ENCODE assay signal across 22 cellular contexts in the genomic region with DNA sequence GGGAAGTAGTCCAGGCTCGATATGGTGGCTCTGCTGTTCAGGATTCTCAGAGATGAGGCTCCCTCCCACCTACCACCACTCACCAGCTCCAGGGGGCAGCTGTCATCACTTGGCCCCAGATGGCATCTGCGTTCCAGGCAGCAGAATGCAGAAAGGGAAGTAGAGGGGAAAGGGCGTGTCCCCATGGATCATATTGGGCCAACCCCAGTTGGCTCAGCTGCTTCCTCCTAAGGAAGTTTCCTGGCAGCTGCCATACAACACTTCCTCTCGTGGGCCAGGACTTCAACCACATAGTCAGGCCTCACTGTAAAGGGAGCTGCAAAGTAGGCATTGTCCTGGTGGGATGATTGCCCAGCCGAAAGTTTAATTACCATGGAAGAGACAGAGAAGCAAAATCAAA. TPM values are rescaled to one million over a fixed set of nuclear protein-coding genes. Genes with fewer than 3 reads are reported as not detected.
DNase-seq lines count a peak whose midpoint lies in the region; ATAC-seq, FAIRE-seq and TF ChIP-seq lines count a peak whose summit lies in the region.
"Had no signal": no experiment of that assay in that cellular context is flagged by ENCODE, and none has a peak within 500 bp of the region (broad histone marks: within the 10 kb centered on the region; RNA-seq: fewer than 3 reads in every experiment).

No MANE protein-coding gene starts in this region.

- DNase-seq in MV-4-11 (lab: John Stamatoyannopoulos, UW) (peak; percentile 73), UCSD-AML1 (lab: John Stamatoyannopoulos, UW; ENCODE audit: unreplicated experiment) (peak; percentile 60), GM12891 (ENCODE audit: insufficient read length, low spot score) (no peak), NCI-H510A (lab: John Stamatoyannopoulos, UW) (no peak), HAP-1 (ENCODE audit: low spot score in 2 of 2) (no peak)
- DNase-seq: ACHN; AML-193; CD4-positive, alpha-beta T cell; GDM1; HFFc6; NCI-H1436 treated with DMSO at 0.1 percent for 48 hours; NCI-H2029 treated with DMSO at 0.1 percent for 48 hours; NCI-H2227 treated with DMSO at 0.1 percent for 48 hours; NCI-H526 treated with DMSO at 0.1 percent for 48 hours; NK-92 treated with Interleukin-12 subunit alpha and Interleukin-12 subunit beta, amount 100 ng/mL, for 24 hours; PC-3 had no signal

- H4K20me1 ChIP-seq in BLaER1: no peaks in the 10 kb centered on the region

- H3K36me3 ChIP-seq in BLaER1: no peaks in the 10 kb centered on the region
- no peaks in the 10 kb centered on the region for H3K36me3 ChIP-seq in HAP-1 (replicated peaks)

- H3K27me3 ChIP-seq in BLaER1 (no peaks in the 10 kb centered on the region), HAP-1 (ENCODE audit: low read depth) (peaks cover 14% of the 10 kb centered on the region)

- ATAC-seq in HG03469 (IDR thresholded peaks at IDR 0.05; ENCODE audit: unreplicated experiment): no peak
- ATAC-seq: PC-3 had no signal

- H3K9me3 ChIP-seq in BLaER1 (no peaks in the 10 kb centered on the region), HAP-1 (no peaks in the 10 kb centered on the region)

- H3K4me2 ChIP-seq in BLaER1: peak overlapping the region; percentile 52

- H3K9ac ChIP-seq in BLaER1: no peak overlapping the region

- in situ Hi-C loops in HAP-1 (cut with MboI; ENCODE audit: low sequenced_read_pairs): no loop called here

- peaks cover 21% of the 10 kb centered on the region for H3K4me1 ChIP-seq in BLaER1
- H3K4me1 ChIP-seq in HAP-1: no peaks in the 10 kb centered on the region

- 0 out of 2 replicates have a peak overlapping the region, but pooled peaks have one; percentile 13 for H3K27ac ChIP-seq in BLaER1
- H3K27ac ChIP-seq in C4-2B: peak overlapping the region; percentile 79
- H3K27ac ChIP-seq: RWPE1 had no signal

- TF ChIP-seq POLR2A in GM12891 (IDR thresholded peaks at IDR 0.05; ENCODE audit: low read depth, low read length): no peak

- H3K4me3 ChIP-seq in BLaER1 (no peak overlapping the region), HAP-1 (no peak overlapping the region)

- FAIRE-seq in GM12891 (lab: Jason Lieb, UNC): no peak
- FAIRE-seq: D721Med, GM12892 had no signal

- no peak for TF ChIP-seq CTCF in C4-2B (conservative IDR thresholded peaks at IDR 0.05)

TF ChIP-seq in GM12891, 5 proteins besides CTCF, POLR2A, EP300 and RAD21:
- TF ChIP-seq SPI1 (IDR thresholded peaks at IDR 0.05; ENCODE audit: low read depth, low read length): no peak
- TF ChIP-seq POLR2AphosphoS5 (IDR thresholded peaks at IDR 0.05; ENCODE audit: low read depth, low read length): no peak
- TF ChIP-seq POU2F2 (IDR thresholded peaks at IDR 0.05; ENCODE audit: low read depth, low read length): no peak
- TF ChIP-seq TAF1 (IDR thresholded peaks at IDR 0.05; ENCODE audit: low read depth, low read length): no peak
- TF ChIP-seq PAX5 (IDR thresholded peaks at IDR 0.05; ENCODE audit: insufficient read depth, low read length, severe bottlenecking): no peak

RNA-seq across cellular contexts. Expression of a gene that starts 1.6 kb away (rescaled TPM):
- not detected for polyA plus RNA-seq in GM12891 (2012; ENCODE audit: low read depth, missing spikeins)

RNA-seq across cellular contexts. Expression of a gene that starts 34.9 kb away (rescaled TPM):
- polyA plus RNA-seq in GM12891 (2012; ENCODE audit: low read depth, missing spikeins): 21.2 TPM

Comparison
In these comparisons a context has a peak if more than half of its experiments do, and no peak if none do; other contexts are left out.
1. DNase-seq: peak in MV-4-11 (single experiment) and UCSD-AML1 (single experiment); none in GM12891 (single experiment), NCI-H510A (single experiment) and HAP-1 (0 of 2).